9 cellular contexts compared by ENCODE assay signal in genomic region chr7:16626388-16626787, GRCh38.
"Had no signal": no experiment of that assay in that cellular context is flagged by ENCODE, and none has a peak within 500 bp of the region (broad histone marks: within the 10 kb centered on the region; RNA-seq: fewer than 3 reads in every experiment).

No MANE protein-coding gene starts in this region.

- H3K27me3 Mint-ChIP-seq: IgD-negative memory B cell had no signal

- FAIRE-seq: H1 had no signal

- H3K9me3 ChIP-seq: HAP-1 had no signal

- DNase-seq: GM23248, H7, HFFc6, KG1 had no signal

- H3K27ac Mint-ChIP-seq: HFFc6, IgD-negative memory B cell had no signal

- ATAC-seq: HCT116 had no signal

- H3K4me3 Mint-ChIP-seq: HFFc6, IgD-negative memory B cell had no signal

- H3K4me3 ChIP-seq: GM23248, HAP-1 had no signal

- H3K9ac ChIP-seq: GM23248 had no signal

- H3K9me3 Mint-ChIP-seq: HFFc6, IgD-negative memory B cell had no signal

- H3K27ac ChIP-seq: GM23248, HL-60 had no signal

- H2AFZ ChIP-seq: GM23248 had no signal
